ENCODE assay signal across 17 cellular contexts in genomic region chr20:46559001-46559400, GRCh38. TPM values are rescaled to one million over a fixed set of nuclear protein-coding genes. Genes with fewer than 3 reads are reported as not detected.
DNase-seq lines count a peak whose midpoint lies in the region; ATAC-seq and TF ChIP-seq lines count a peak whose summit lies in the region.
"Had no signal": no experiment of that assay in that cellular context is flagged by ENCODE, and none has a peak within 500 bp of the region (broad histone marks: within the 10 kb centered on the region; RNA-seq: fewer than 3 reads in every experiment).

No MANE protein-coding gene starts in this region.

- DNase-seq in activated CD4-positive, alpha-beta T cell treated with anti-CD3 and anti-CD28 coated beads, Interleukin-2, amount 10 ng/mL, durations not matched to agents 24 days and 14 days, result no peak
- DNase-seq in activated CD4-positive, alpha-beta T cell treated with anti-CD3 and anti-CD28 coated beads, Interleukin-2, amount 50 U/mL, for 1 hour, result no peak
- no peak for DNase-seq in substantia nigra (lab: John Stamatoyannopoulos, UW)
- DNase-seq in NCI-H82 (lab: John Stamatoyannopoulos, UW), result no peak
- DNase-seq in foreskin keratinocyte, result no peak
- no peak for DNase-seq in iPS-NIHi11 (ENCODE audit: low spot score)
- DNase-seq: DND-41, KG1, NCI-H2081 treated with DMSO at 0.1 percent for 48 hours, NCI-H774 had no signal

- no peaks in the 10 kb centered on the region for H3K27me3 ChIP-seq in foreskin keratinocyte
- H3K27me3 ChIP-seq: SJSA1 had no signal

- H3K4me1 ChIP-seq in mesodermal cell (ENCODE audit: control insufficient read depth, insufficient read depth, low read length, poor library complexity, severe bottlenecking), result peaks cover 8% of the 10 kb centered on the region
- H3K4me1 ChIP-seq in foreskin keratinocyte, result no peaks in the 10 kb centered on the region
- H3K4me1 ChIP-seq: SJSA1 had no signal

- intact Hi-C loops in activated CD4-positive, alpha-beta T cell treated with anti-CD3 and anti-CD28 coated beads, Interleukin-2, amount 10 ng/mL, durations not matched to agents 24 days and 14 days (cut with micrococcal nuclease), result no loop called here

- H3K27ac ChIP-seq in mesodermal cell (ENCODE audit: low read depth, low read length, severe bottlenecking) (peak overlapping the region; percentile 23), substantia nigra (ENCODE audit: low read depth, low read length, poor library complexity, severe bottlenecking) (peak overlapping the region; percentile 62), foreskin keratinocyte (no peak overlapping the region)
- H3K27ac ChIP-seq: 22Rv1, PC-9, SJSA1 had no signal

- peaks cover 51% of the 10 kb centered on the region for H3K4me1 Mint-ChIP-seq in activated CD4-positive, alpha-beta T cell treated with anti-CD3 and anti-CD28 coated beads, Interleukin-2, amount 10 ng/mL, durations not matched to agents 24 days and 14 days
- peaks cover 15% of the 10 kb centered on the region for H3K4me1 Mint-ChIP-seq in activated T-helper 17 cell treated with anti-CD3 and anti-CD28 coated beads, Interleukin-2, amount 50 U/mL, for 72 hours

- no peak for ATAC-seq in activated T-helper 17 cell treated with anti-CD3 and anti-CD28 coated beads, Interleukin-2, amount 50 U/mL, for 72 hours (replicated peaks)
- no peak for ATAC-seq in foreskin keratinocyte
- ATAC-seq: GM23338 had no signal

- TF ChIP-seq CTCF in foreskin keratinocyte (conservative IDR thresholded peaks at IDR 0.05), result no peak

- peak overlapping the region; percentile 84 for H3K27ac Mint-ChIP-seq in activated CD4-positive, alpha-beta T cell treated with anti-CD3 and anti-CD28 coated beads, Interleukin-2, amount 10 ng/mL, durations not matched to agents 24 days and 14 days
- peak overlapping the region; percentile 84 for H3K27ac Mint-ChIP-seq in activated T-helper 17 cell treated with anti-CD3 and anti-CD28 coated beads, Interleukin-2, amount 50 U/mL, for 72 hours
- H3K27ac Mint-ChIP-seq: GM23338 had no signal

- no peak overlapping the region for H3K4me3 ChIP-seq in mesodermal cell (ENCODE audit: extremely low read depth, insufficient read depth, low read length, poor library complexity, severe bottlenecking)
- H3K4me3 ChIP-seq: GM23338, PC-9, SJSA1 had no signal

- no peaks in the 10 kb centered on the region for H3K36me3 Mint-ChIP-seq in activated CD4-positive, alpha-beta T cell treated with anti-CD3 and anti-CD28 coated beads, Interleukin-2, amount 10 ng/mL, durations not matched to agents 24 days and 14 days (ENCODE audit: low read depth)
- no peaks in the 10 kb centered on the region for H3K36me3 Mint-ChIP-seq in activated T-helper 17 cell treated with anti-CD3 and anti-CD28 coated beads, Interleukin-2, amount 50 U/mL, for 72 hours (ENCODE audit: low read depth)

- 85 to 90% methylated on average over 3 of the region's 3 CpGs for WGBS in mesodermal cell (ENCODE audit: insufficient coverage in 2 of 2), 2 experiments

- no peaks in the 10 kb centered on the region for H3K27me3 Mint-ChIP-seq in activated CD4-positive, alpha-beta T cell treated with anti-CD3 and anti-CD28 coated beads, Interleukin-2, amount 10 ng/mL, durations not matched to agents 24 days and 14 days
- H3K27me3 Mint-ChIP-seq in activated T-helper 17 cell treated with anti-CD3 and anti-CD28 coated beads, Interleukin-2, amount 50 U/mL, for 72 hours, result no peaks in the 10 kb centered on the region

- no peak overlapping the region for H3K4me3 Mint-ChIP-seq in activated CD4-positive, alpha-beta T cell treated with anti-CD3 and anti-CD28 coated beads, Interleukin-2, amount 10 ng/mL, durations not matched to agents 24 days and 14 days
- peak overlapping the region; percentile 49 for H3K4me3 Mint-ChIP-seq in activated T-helper 17 cell treated with anti-CD3 and anti-CD28 coated beads, Interleukin-2, amount 50 U/mL, for 72 hours
- H3K4me3 Mint-ChIP-seq: GM23338 had no signal

- H3K9me3 Mint-ChIP-seq in activated CD4-positive, alpha-beta T cell treated with anti-CD3 and anti-CD28 coated beads, Interleukin-2, amount 10 ng/mL, durations not matched to agents 24 days and 14 days, result no peaks in the 10 kb centered on the region
- H3K9me3 Mint-ChIP-seq in activated T-helper 17 cell treated with anti-CD3 and anti-CD28 coated beads, Interleukin-2, amount 50 U/mL, for 72 hours, result no peaks in the 10 kb centered on the region
- H3K9me3 Mint-ChIP-seq: GM23338 had no signal

- H3K9me3 ChIP-seq in mesodermal cell (ENCODE audit: control insufficient read depth, low read length), result no peaks in the 10 kb centered on the region
- H3K9me3 ChIP-seq: SJSA1 had no signal

- H3K36me3 ChIP-seq in mesodermal cell (ENCODE audit: control insufficient read depth, insufficient read depth, low read length), result no peaks in the 10 kb centered on the region
- H3K36me3 ChIP-seq: SJSA1 had no signal

RNA-seq across cellular contexts. Expression of gene OCSTAMP, which starts 8.5 kb away (rescaled TPM):
- total RNA-seq in activated CD4-positive, alpha-beta T cell treated with anti-CD3 and anti-CD28 coated beads, Interleukin-2, amount 10 ng/mL, durations not matched to agents 24 days and 14 days, result 0.37 and 0.40 TPM in 2 replicates
- 1 to 10 TPM in 1 of 2 donors, under 1 TPM in 1; 0.11 to 1.1 TPM for total RNA-seq in activated T-helper 17 cell treated with anti-CD3 and anti-CD28 coated beads, Interleukin-2, amount 50 U/mL, for 72 hours
- not detected for polyA plus RNA-seq in mesodermal cell (2013, experiment 1 of 2)
- not detected for polyA plus RNA-seq in mesodermal cell (2013, experiment 2 of 2)
- not detected in 2 replicates for total RNA-seq in foreskin keratinocyte
- not detected in 2 replicates for polyA plus RNA-seq in foreskin keratinocyte
- total RNA-seq: PC-9, SJSA1 had no signal
- polyA plus RNA-seq: BJ had no signal

RNA-seq across cellular contexts. Expression of gene ZNF334, which starts 45.6 kb away (rescaled TPM):
- total RNA-seq in activated CD4-positive, alpha-beta T cell treated with anti-CD3 and anti-CD28 coated beads, Interleukin-2, amount 10 ng/mL, durations not matched to agents 24 days and 14 days, result 1.6 and 2.0 TPM in 2 replicates
- total RNA-seq in activated T-helper 17 cell treated with anti-CD3 and anti-CD28 coated beads, Interleukin-2, amount 50 U/mL, for 72 hours, result 1 to 10 TPM in 1 of 2 donors, under 1 TPM in 1; 0.76 to 3.0 TPM
- polyA plus RNA-seq in mesodermal cell (2013, experiment 1 of 2), result 11.4 TPM
- polyA plus RNA-seq in mesodermal cell (2013, experiment 2 of 2), result 12.4 TPM
- total RNA-seq in foreskin keratinocyte, result 3.7 and 4.5 TPM in 2 replicates
- 1.6 and 2.0 TPM in 2 replicates for polyA plus RNA-seq in foreskin keratinocyte
